Comparison of ENCODE assay signal across 10 cellular contexts in genomic region chr20:16124491-16124890, GRCh38.
"Had no signal": no experiment of that assay in that cellular context is flagged by ENCODE, and none has a peak within 500 bp of the region (broad histone marks: within the 10 kb centered on the region; RNA-seq: fewer than 3 reads in every experiment).

No MANE protein-coding gene starts in this region.

- DNase-seq: GM23248, GOT3, H7, HFFc6, KBM-7 had no signal

- ATAC-seq: HCT116 had no signal

- H3K36me3 ChIP-seq: HAP-1 had no signal

- H3K9ac ChIP-seq: GM23248, KMS-11 had no signal

- H3K4me1 ChIP-seq: HAP-1 had no signal

- H3K9me3 ChIP-seq: HAP-1 had no signal

- H3K4me3 ChIP-seq: GM23248, HAP-1 had no signal

- FAIRE-seq: HTR-8/SVneo had no signal

- H3K27ac ChIP-seq: GM23248, HL-60, KMS-11 had no signal
